ENCODE assay signal across 1 cellular context in the genomic region with DNA sequence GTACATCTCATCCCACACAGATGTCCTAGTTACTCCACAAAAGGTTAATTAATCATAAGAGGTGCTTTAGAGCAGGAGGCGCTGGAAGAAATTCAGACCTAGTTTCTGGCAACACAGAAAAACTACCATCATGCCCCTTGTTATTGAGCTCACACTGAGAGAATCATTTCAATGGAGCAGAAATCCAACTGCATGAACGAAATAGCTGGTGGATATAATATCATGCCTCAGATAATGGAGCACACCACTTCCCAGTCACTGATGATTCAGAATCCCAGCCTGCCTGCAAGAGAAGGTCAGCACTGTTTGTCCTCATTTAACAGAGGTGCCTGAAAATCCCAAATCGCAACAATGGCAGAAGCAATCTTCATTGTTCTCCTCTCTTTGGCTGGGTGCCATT.
TF ChIP-seq lines count a peak whose summit lies in the region.

No MANE protein-coding gene starts in this region.

TF ChIP-seq in WTC11, 78 proteins besides CTCF, POLR2A, EP300 and RAD21 (continued from another document):
- TF ChIP-seq, protein P1, sequence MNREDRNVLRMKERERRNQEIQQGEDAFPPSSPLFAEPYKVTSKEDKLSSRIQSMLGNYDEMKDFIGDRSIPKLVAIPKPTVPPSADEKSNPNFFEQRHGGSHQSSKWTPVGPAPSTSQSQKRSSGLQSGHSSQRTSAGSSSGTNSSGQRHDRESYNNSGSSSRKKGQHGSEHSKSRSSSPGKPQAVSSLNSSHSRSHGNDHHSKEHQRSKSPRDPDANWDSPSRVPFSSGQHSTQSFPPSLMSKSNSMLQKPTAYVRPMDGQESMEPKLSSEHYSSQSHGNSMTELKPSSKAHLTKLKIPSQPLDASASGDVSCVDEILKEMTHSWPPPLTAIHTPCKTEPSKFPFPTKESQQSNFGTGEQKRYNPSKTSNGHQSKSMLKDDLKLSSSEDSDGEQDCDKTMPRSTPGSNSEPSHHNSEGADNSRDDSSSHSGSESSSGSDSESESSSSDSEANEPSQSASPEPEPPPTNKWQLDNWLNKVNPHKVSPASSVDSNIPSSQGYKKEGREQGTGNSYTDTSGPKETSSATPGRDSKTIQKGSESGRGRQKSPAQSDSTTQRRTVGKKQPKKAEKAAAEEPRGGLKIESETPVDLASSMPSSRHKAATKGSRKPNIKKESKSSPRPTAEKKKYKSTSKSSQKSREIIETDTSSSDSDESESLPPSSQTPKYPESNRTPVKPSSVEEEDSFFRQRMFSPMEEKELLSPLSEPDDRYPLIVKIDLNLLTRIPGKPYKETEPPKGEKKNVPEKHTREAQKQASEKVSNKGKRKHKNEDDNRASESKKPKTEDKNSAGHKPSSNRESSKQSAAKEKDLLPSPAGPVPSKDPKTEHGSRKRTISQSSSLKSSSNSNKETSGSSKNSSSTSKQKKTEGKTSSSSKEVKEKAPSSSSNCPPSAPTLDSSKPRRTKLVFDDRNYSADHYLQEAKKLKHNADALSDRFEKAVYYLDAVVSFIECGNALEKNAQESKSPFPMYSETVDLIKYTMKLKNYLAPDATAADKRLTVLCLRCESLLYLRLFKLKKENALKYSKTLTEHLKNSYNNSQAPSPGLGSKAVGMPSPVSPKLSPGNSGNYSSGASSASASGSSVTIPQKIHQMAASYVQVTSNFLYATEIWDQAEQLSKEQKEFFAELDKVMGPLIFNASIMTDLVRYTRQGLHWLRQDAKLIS (CRISPR knock-in tag; IDR thresholded peaks at IDR 0.05; ENCODE audit: borderline replicate concordance), result no peak
- TF ChIP-seq ZNF416 (CRISPR knock-in tag; IDR thresholded peaks at IDR 0.05), result no peak
- TF ChIP-seq, protein P2, sequence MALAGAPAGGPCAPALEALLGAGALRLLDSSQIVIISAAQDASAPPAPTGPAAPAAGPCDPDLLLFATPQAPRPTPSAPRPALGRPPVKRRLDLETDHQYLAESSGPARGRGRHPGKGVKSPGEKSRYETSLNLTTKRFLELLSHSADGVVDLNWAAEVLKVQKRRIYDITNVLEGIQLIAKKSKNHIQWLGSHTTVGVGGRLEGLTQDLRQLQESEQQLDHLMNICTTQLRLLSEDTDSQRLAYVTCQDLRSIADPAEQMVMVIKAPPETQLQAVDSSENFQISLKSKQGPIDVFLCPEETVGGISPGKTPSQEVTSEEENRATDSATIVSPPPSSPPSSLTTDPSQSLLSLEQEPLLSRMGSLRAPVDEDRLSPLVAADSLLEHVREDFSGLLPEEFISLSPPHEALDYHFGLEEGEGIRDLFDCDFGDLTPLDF (CRISPR knock-in tag; IDR thresholded peaks at IDR 0.05), result no peak
- TF ChIP-seq CBFB (CRISPR knock-in tag; IDR thresholded peaks at IDR 0.05; ENCODE audit: low read depth), result no peak
